In the genomic region with DNA sequence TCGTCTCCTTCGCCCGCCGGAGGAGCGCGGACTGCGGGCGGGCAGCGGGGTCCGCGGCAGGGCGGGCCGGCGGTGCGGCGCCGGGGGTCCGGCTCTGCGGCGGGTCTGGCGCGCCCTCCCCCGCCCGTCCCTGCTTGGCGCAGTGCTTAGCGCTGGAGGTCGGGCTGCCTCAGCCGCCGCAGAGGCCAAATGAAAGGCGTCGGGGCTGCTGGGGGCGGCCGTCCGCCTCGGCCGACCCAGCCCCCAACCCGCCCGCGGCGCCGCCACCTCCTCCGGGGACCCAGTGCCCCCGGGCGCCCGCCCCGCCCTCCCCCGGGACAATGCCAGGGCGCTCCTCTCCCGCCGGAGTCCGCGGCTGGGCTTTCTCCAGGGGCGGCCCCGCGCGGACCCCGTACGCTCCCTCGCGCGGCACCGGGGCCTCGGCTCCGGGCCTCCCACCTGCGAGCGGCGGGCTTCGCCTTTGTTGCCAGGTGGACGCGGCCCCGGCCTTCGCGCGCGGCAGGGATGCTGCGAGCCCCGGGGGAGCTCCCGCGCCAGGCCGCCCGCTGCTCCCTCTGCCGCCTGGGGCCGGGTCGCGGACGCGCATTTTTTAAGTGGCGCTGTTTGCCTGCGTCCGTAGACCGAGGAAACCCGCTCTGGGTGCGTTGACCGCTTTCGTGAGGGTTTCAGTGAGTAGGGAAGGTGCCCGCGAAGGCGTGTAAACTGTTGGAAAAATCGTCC, we compare ENCODE assay signal across 8 cellular contexts. TPM values are rescaled to one million over a fixed set of nuclear protein-coding genes. Genes with fewer than 3 reads are reported as not detected.
A peak's percentile ranks its signal among the peaks of the same experiment; 100 is the strongest.
DNase-seq lines count a peak whose midpoint lies in the region; ATAC-seq and TF ChIP-seq lines count a peak whose summit lies in the region.

No MANE protein-coding gene starts in this region.

- TF ChIP-seq CTCF in GM12864 (IDR thresholded peaks at IDR 0.05; ENCODE audit: low read depth, low read length, missing control alignments) (no peak), epithelial cell of esophagus (IDR thresholded peaks at IDR 0.05; ENCODE audit: insufficient read depth, low read depth, low read length, missing control alignments) (no peak)

- peak; percentile 40 to 45 for ATAC-seq in stimulated activated naive B cell treated with anti-CD40 and anti-IgM and Interleukin-4, amounts not matched to agents 10 μg/mL and 1 μg/mL and 100 μg/mL, for 72 hours (replicated peaks)

- no peaks in the 10 kb centered on the region for H3K9me3 ChIP-seq in HAP-1

- H3K27me3 Mint-ChIP-seq in stimulated activated naive B cell treated with anti-CD40 and anti-IgM and Interleukin-4, amounts not matched to agents 10 μg/mL and 1 μg/mL and 100 μg/mL, for 72 hours, result no peaks in the 10 kb centered on the region

- H3K36me3 Mint-ChIP-seq in stimulated activated naive B cell treated with anti-CD40 and anti-IgM and Interleukin-4, amounts not matched to agents 10 μg/mL and 1 μg/mL and 100 μg/mL, for 72 hours, result peaks cover 0 to 1% of the 10 kb centered on the region in 2 donors

- H3K4me3 Mint-ChIP-seq in stimulated activated naive B cell treated with anti-CD40 and anti-IgM and Interleukin-4, amounts not matched to agents 10 μg/mL and 1 μg/mL and 100 μg/mL, for 72 hours, result peak overlapping the region; percentile 93 to 95

- H3K27ac Mint-ChIP-seq in stimulated activated naive B cell treated with anti-CD40 and anti-IgM and Interleukin-4, amounts not matched to agents 10 μg/mL and 1 μg/mL and 100 μg/mL, for 72 hours, result peak overlapping the region; percentile 86

- in situ Hi-C loops in HAP-1 (cut with MboI; ENCODE audit: low sequenced_read_pairs), result no loop called here

- H3K27me3 ChIP-seq in HAP-1 (ENCODE audit: low read depth), result no peaks in the 10 kb centered on the region

- no peak for DNase-seq in GM12864 (ENCODE audit: low read depth)
- peak; percentile 20 to 60 for DNase-seq in HAP-1 (ENCODE audit: low spot score in 2 of 2)
- DNase-seq in NAMALWA (ENCODE audit: low spot score), result peak; percentile 69
- peak; percentile 46 for DNase-seq in activated CD8-positive, alpha-beta memory T cell treated with anti-CD3 and anti-CD28 coated beads, Interleukin-2, amount 50 U/mL, for 4 hours
- DNase-seq in epithelial cell of esophagus (ENCODE audit: low read depth), result peak; percentile 36
- DNase-seq in mucosa of gallbladder (ENCODE audit: low spot score), result peak; percentile 39
- DNase-seq in stimulated activated naive B cell treated with anti-CD40 and anti-IgM and Interleukin-4, amounts not matched to agents 10 μg/mL and 1 μg/mL and 100 μg/mL, for 72 hours, result peak; percentile 14
- DNase-seq in MV-4-11 (lab: John Stamatoyannopoulos, UW), result no peak

- H3K4me1 ChIP-seq in HAP-1, result peaks cover 11% of the 10 kb centered on the region

- H3K36me3 ChIP-seq in HAP-1 (replicated peaks), result no peaks in the 10 kb centered on the region

- peaks cover 25 to 36% of the 10 kb centered on the region in 2 donors for H3K4me1 Mint-ChIP-seq in stimulated activated naive B cell treated with anti-CD40 and anti-IgM and Interleukin-4, amounts not matched to agents 10 μg/mL and 1 μg/mL and 100 μg/mL, for 72 hours

- H3K4me3 ChIP-seq in GM12864 (ENCODE audit: low read depth, low read length) (peak overlapping the region; percentile 86), HAP-1 (peak overlapping the region; percentile 66), epithelial cell of esophagus (ENCODE audit: low read length) (peak overlapping the region; percentile 70)

- no peaks in the 10 kb centered on the region for H3K9me3 Mint-ChIP-seq in stimulated activated naive B cell treated with anti-CD40 and anti-IgM and Interleukin-4, amounts not matched to agents 10 μg/mL and 1 μg/mL and 100 μg/mL, for 72 hours

RNA-seq across cellular contexts. Expression of gene APLP2, which starts 0.6 kb away (rescaled TPM):
- 502 TPM for total RNA-seq in mucosa of gallbladder

Comparison
In these comparisons a context has a peak if more than half of its experiments do, and no peak if none do; other contexts are left out.
1. DNase-seq: peak in HAP-1 (2 of 2), NAMALWA (single experiment), activated CD8-positive, alpha-beta memory T cell treated with anti-CD3 and anti-CD28 coated beads, Interleukin-2, amount 50 U/mL, for 4 hours (single experiment), epithelial cell of esophagus (single experiment), mucosa of gallbladder (single experiment) and stimulated activated naive B cell treated with anti-CD40 and anti-IgM and Interleukin-4, amounts not matched to agents 10 μg/mL and 1 μg/mL and 100 μg/mL, for 72 hours (single experiment); none in GM12864 (single experiment) and MV-4-11 (single experiment).
2. Peak in every context shown above with its lines, with median percentiles within 50 percentile points of each other: H3K4me3 ChIP-seq.